In genomic region chr14:24108336-24108874, GRCh38 we compare ENCODE assay signal across 1 cellular context.
TF ChIP-seq lines count a peak whose summit lies in the region.

No MANE protein-coding gene starts in this region.

TF ChIP-seq in SK-N-SH, 30 proteins besides CTCF, POLR2A, EP300 and RAD21 (continued from another document):
- TF ChIP-seq MAX (IDR thresholded peaks at IDR 0.05; ENCODE audit: low read depth) (no peak), JUND (IDR thresholded peaks at IDR 0.05) (no peak), NRF1 (IDR thresholded peaks at IDR 0.05; ENCODE audit: low read depth, low read length) (no peak), SMC3 (IDR thresholded peaks at IDR 0.05; ENCODE audit: low read depth, low read length) (no peak), ELF1 (IDR thresholded peaks at IDR 0.05) (no peak), FOXJ3 (CRISPR knock-in tag; IDR thresholded peaks at IDR 0.05) (no peak), POLR2AphosphoS5 (IDR thresholded peaks at IDR 0.05; ENCODE audit: low read depth, low read length) (no peak), TAF1 (IDR thresholded peaks at IDR 0.05; ENCODE audit: borderline replicate concordance, low read depth, low read length) (no peak), TCF12 (IDR thresholded peaks at IDR 0.05) (no peak), GATA2 (CRISPR knock-in tag; IDR thresholded peaks at IDR 0.05) (no peak), REST (IDR thresholded peaks at IDR 0.05; ENCODE audit: low read depth, low read length) (no peak), GABPA (IDR thresholded peaks at IDR 0.05; ENCODE audit: low read depth) (no peak)
